ENCODE assay signal across 15 cellular contexts in the genomic region with DNA sequence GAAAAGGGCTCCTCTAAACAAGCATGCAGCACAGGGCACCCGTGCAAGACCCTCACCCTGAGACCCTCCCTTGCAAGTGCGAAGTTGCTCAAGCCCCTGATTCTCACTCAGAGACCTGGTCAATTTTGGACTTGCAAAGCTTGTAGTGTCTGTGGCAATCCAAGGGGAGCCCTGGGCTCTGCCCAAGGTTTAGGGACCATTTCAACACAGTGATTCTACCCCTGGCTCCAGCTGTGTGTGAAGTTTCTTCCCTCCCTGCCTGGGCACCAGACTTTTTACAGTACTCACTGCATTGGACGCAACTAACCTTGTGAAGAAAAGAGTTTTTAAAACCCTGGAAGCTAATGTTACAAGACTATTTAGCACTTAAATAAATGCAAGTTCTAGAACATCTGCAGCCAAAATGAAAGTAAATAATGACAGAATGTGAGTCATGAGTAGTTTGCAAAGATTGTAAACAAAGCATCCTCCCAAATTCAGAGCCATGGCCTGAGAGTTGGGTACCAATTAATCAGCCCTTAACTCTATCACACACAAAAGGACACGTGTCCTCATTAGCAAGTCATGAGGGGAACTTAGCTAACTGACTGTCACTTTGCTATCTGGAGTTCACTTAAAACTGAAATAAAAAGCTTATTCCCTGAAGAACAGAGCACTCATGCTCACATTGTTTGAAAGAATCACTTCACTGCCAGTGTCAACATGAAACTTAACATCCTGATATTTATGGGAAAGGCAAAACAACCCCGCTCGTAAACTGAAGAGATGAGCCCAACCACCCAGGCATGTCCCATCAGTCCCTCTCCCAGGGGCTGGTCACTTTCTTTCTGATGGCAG. TPM values are rescaled to one million over a fixed set of nuclear protein-coding genes. Genes with fewer than 3 reads are reported as not detected.
A peak's percentile ranks its signal among the peaks of the same experiment; 100 is the strongest.
DNase-seq lines count a peak whose midpoint lies in the region; ATAC-seq and TF ChIP-seq lines count a peak whose summit lies in the region.
"Had no signal": no experiment of that assay in that cellular context is flagged by ENCODE, and none has a peak within 500 bp of the region (broad histone marks: within the 10 kb centered on the region; RNA-seq: fewer than 3 reads in every experiment).

No MANE protein-coding gene starts in this region.

- H3K9me3 Mint-ChIP-seq in activated naive CD8-positive, alpha-beta T cell (ENCODE audit: low read depth): no peaks in the 10 kb centered on the region
- no peaks in the 10 kb centered on the region for H3K9me3 Mint-ChIP-seq in activated naive CD8-positive, alpha-beta T cell treated with anti-CD3 and anti-CD28 coated beads, Interleukin-2, amount 50 U/mL, for 24 hours
- H3K9me3 Mint-ChIP-seq: activated B cell treated with CpG ODN at 0.5 μM for 24 hours, CD14-positive monocyte had no signal

- peaks cover 28% of the 10 kb centered on the region for H3K4me1 ChIP-seq in vagina

- peaks cover 10% of the 10 kb centered on the region for H3K36me3 Mint-ChIP-seq in activated naive CD8-positive, alpha-beta T cell
- peaks cover 21% of the 10 kb centered on the region for H3K36me3 Mint-ChIP-seq in activated naive CD8-positive, alpha-beta T cell treated with anti-CD3 and anti-CD28 coated beads, Interleukin-2, amount 50 U/mL, for 24 hours (ENCODE audit: low read depth)

- H3K9me3 ChIP-seq in vagina: no peaks in the 10 kb centered on the region
- H3K9me3 ChIP-seq: body of pancreas had no signal

- ATAC-seq in activated naive CD8-positive, alpha-beta T cell treated with anti-CD3 and anti-CD28 coated beads, Interleukin-2, amount 50 U/mL, for 24 hours: no peak
- ATAC-seq in left lobe of liver: no peak
- ATAC-seq: body of pancreas had no signal

- intact Hi-C loops in vagina (cut with DNase I): no loop called here

- H3K4me3 Mint-ChIP-seq in activated naive CD8-positive, alpha-beta T cell: peak overlapping the region; percentile 5
- H3K4me3 Mint-ChIP-seq in activated naive CD8-positive, alpha-beta T cell treated with anti-CD3 and anti-CD28 coated beads, Interleukin-2, amount 50 U/mL, for 24 hours: no peak overlapping the region
- H3K4me3 Mint-ChIP-seq: activated B cell treated with CpG ODN at 0.5 μM for 24 hours, CD14-positive monocyte had no signal

- H3K36me3 ChIP-seq in vagina: no peaks in the 10 kb centered on the region

- H3K4me3 ChIP-seq in vagina: no peak overlapping the region
- H3K4me3 ChIP-seq: body of pancreas, PC-9, smooth muscle cell had no signal

- no peak for DNase-seq in activated naive CD8-positive, alpha-beta T cell treated with anti-CD3 and anti-CD28 coated beads, Interleukin-2, amount 50 U/mL, for 24 hours
- peak; percentile 42 for DNase-seq in iris pigment epithelial cell (ENCODE audit: low read depth)
- DNase-seq in vagina (ENCODE audit: extremely low spot score in 2 of 2): no peak
- DNase-seq in left lobe of liver (ENCODE audit: low spot score): no peak
- DNase-seq in T-helper 9 cell: no peak
- DNase-seq in activated gamma-delta T cell (lab: John Stamatoyannopoulos, UW): no peak
- DNase-seq: activated B cell treated with CpG ODN at 0.5 μM for 24 hours, body of pancreas, foreskin melanocyte, mammary epithelial cell, PC-9 had no signal

- TF ChIP-seq CTCF in VCaP (conservative IDR thresholded peaks at IDR 0.05) (no peak), vagina (IDR thresholded peaks at IDR 0.05) (no peak)

- H3K27me3 Mint-ChIP-seq in activated naive CD8-positive, alpha-beta T cell: no peaks in the 10 kb centered on the region
- H3K27me3 Mint-ChIP-seq in activated naive CD8-positive, alpha-beta T cell treated with anti-CD3 and anti-CD28 coated beads, Interleukin-2, amount 50 U/mL, for 24 hours: no peaks in the 10 kb centered on the region
- H3K27me3 Mint-ChIP-seq: activated B cell treated with CpG ODN at 0.5 μM for 24 hours had no signal

- H3K27me3 ChIP-seq in vagina: no peaks in the 10 kb centered on the region
- H3K27me3 ChIP-seq: body of pancreas had no signal

- no peak for TF ChIP-seq POLR2A in vagina (IDR thresholded peaks at IDR 0.05)

- peak overlapping the region; percentile 84 for H3K27ac ChIP-seq in VCaP
- H3K27ac ChIP-seq in vagina: peak overlapping the region; percentile 84
- H3K27ac ChIP-seq: body of pancreas, PC-9 had no signal

- peak overlapping the region; percentile 100 for H3K27ac Mint-ChIP-seq in activated naive CD8-positive, alpha-beta T cell
- H3K27ac Mint-ChIP-seq in activated naive CD8-positive, alpha-beta T cell treated with anti-CD3 and anti-CD28 coated beads, Interleukin-2, amount 50 U/mL, for 24 hours: no peak overlapping the region
- H3K27ac Mint-ChIP-seq: activated B cell treated with CpG ODN at 0.5 μM for 24 hours had no signal

- peaks cover 84% of the 10 kb centered on the region for H3K4me1 Mint-ChIP-seq in activated naive CD8-positive, alpha-beta T cell (ENCODE audit: low read depth)
- peaks cover 78% of the 10 kb centered on the region for H3K4me1 Mint-ChIP-seq in activated naive CD8-positive, alpha-beta T cell treated with anti-CD3 and anti-CD28 coated beads, Interleukin-2, amount 50 U/mL, for 24 hours

RNA-seq across cellular contexts. Expression of gene RGS10, which starts 48.1 kb away (rescaled TPM):
- total RNA-seq in vagina (63.6 TPM), left lobe of liver (1.3 TPM)

Comparison
In these comparisons a context has a peak if more than half of its experiments do, and no peak if none do; other contexts are left out.
1. RNA of gene RGS10, which starts 48.1 kb away (total RNA-seq): 63.6 TPM in vagina (single experiment); 1.3 TPM in left lobe of liver (single experiment); every median in the first group is over 10 times any median in the second.